Comparison of ENCODE assay signal across 15 cellular contexts in genomic region chr7:31076641-31077310, GRCh38. TPM values are rescaled to one million over a fixed set of nuclear protein-coding genes. Genes with fewer than 3 reads are reported as not detected.
DNase-seq lines count a peak whose midpoint lies in the region; ATAC-seq and TF ChIP-seq lines count a peak whose summit lies in the region.
"Had no signal": no experiment of that assay in that cellular context is flagged by ENCODE, and none has a peak within 500 bp of the region (broad histone marks: within the 10 kb centered on the region; RNA-seq: fewer than 3 reads in every experiment).

No MANE protein-coding gene starts in this region.

- ATAC-seq in GM18502 (IDR thresholded peaks at IDR 0.05; ENCODE audit: poor library complexity, unreplicated experiment), result no peak
- ATAC-seq: GM12878 had no signal

- in situ Hi-C loops in HAP-1 (cut with MboI; ENCODE audit: low sequenced_read_pairs), result no loop called here

- no peak for TF ChIP-seq CTCF in left ventricle myocardium inferior (IDR thresholded peaks at IDR 0.05; ENCODE audit: borderline replicate concordance)
- TF ChIP-seq CTCF in chondrocyte (IDR thresholded peaks at IDR 0.05), result no peak

- no peak overlapping the region for H3K4me3 Mint-ChIP-seq in chondrocyte (ENCODE audit: unreplicated experiment)
- H3K4me3 Mint-ChIP-seq: CD4-positive, alpha-beta memory T cell had no signal

- intact Hi-C loops in left ventricle myocardium inferior (cut with micrococcal nuclease), result no loop called here
- intact Hi-C loops in cardiac septum (cut with DNase I), result no loop called here

- no peak overlapping the region for H3K27ac ChIP-seq in left ventricle myocardium inferior (replicated peaks)
- H3K27ac ChIP-seq: C4-2B, HL-60 had no signal

- peaks cover 52% of the 10 kb centered on the region for H3K27me3 Mint-ChIP-seq in chondrocyte (ENCODE audit: low read depth)

- no peaks in the 10 kb centered on the region for H3K9me3 Mint-ChIP-seq in chondrocyte (ENCODE audit: low read depth)

- H3K4me1 ChIP-seq in left ventricle myocardium inferior, result peaks cover 15% of the 10 kb centered on the region
- H3K4me1 ChIP-seq in HAP-1, result no peaks in the 10 kb centered on the region
- H3K4me1 ChIP-seq: BE2C had no signal

- DNase-seq in left ventricle myocardium inferior, result peak; percentile 20
- DNase-seq in cardiac septum (ENCODE audit: low spot score), result no peak
- peak; percentile 72 for DNase-seq in chondrocyte (ENCODE audit: low spot score)
- DNase-seq in retina, result peak; percentile 43
- DNase-seq in HAP-1 (ENCODE audit: low spot score in 2 of 2), result no peak
- DNase-seq in Ammon's horn (ENCODE audit: low spot score), result no peak
- DNase-seq: BE2C; CD4-positive, alpha-beta memory T cell; DMS79; GOT3 had no signal

- H3K27me3 ChIP-seq in left ventricle myocardium inferior (ENCODE audit: low read depth) (peaks cover 37% of the 10 kb centered on the region), HAP-1 (ENCODE audit: low read depth) (peaks cover 7% of the 10 kb centered on the region; the same call in 1 of the 2 replicates)
- H3K27me3 ChIP-seq: BE2C had no signal

- H3K9me3 ChIP-seq in left ventricle myocardium inferior (replicated peaks) (no peaks in the 10 kb centered on the region), HAP-1 (no peaks in the 10 kb centered on the region)
- H3K9me3 ChIP-seq: BE2C had no signal

- H3K4me1 Mint-ChIP-seq in chondrocyte (ENCODE audit: low read depth), result no peaks in the 10 kb centered on the region
- H3K4me1 Mint-ChIP-seq: CD4-positive, alpha-beta memory T cell had no signal

- H3K4me3 ChIP-seq in left ventricle myocardium inferior, result no peak overlapping the region
- no peak overlapping the region for H3K4me3 ChIP-seq in HAP-1
- H3K4me3 ChIP-seq: GM12878 had no signal

- no peaks in the 10 kb centered on the region for H3K36me3 Mint-ChIP-seq in chondrocyte (ENCODE audit: low read depth)
- H3K36me3 Mint-ChIP-seq: CD4-positive, alpha-beta memory T cell had no signal

- H3K27ac Mint-ChIP-seq in chondrocyte (ENCODE audit: unreplicated experiment), result no peak overlapping the region
- H3K27ac Mint-ChIP-seq: CD4-positive, alpha-beta memory T cell had no signal

- H3K36me3 ChIP-seq in left ventricle myocardium inferior (no peaks in the 10 kb centered on the region), HAP-1 (replicated peaks) (no peaks in the 10 kb centered on the region)
- H3K36me3 ChIP-seq: BE2C had no signal

RNA-seq across cellular contexts. Expression of gene ADCYAP1R1, which starts 24.7 kb away (rescaled TPM):
- 2.5 TPM for total RNA-seq in left ventricle myocardium inferior
- total RNA-seq in cardiac septum, result 1.4 TPM
- not detected in 3 replicates for total RNA-seq in chondrocyte
- total RNA-seq: CD4-positive, alpha-beta memory T cell; G401; GM12878 had no signal

Comparison
In these comparisons a context has a peak if more than half of its experiments do, and no peak if none do; other contexts are left out.
1. DNase-seq: peak in left ventricle myocardium inferior (single experiment), chondrocyte (single experiment) and retina (single experiment); none in cardiac septum (single experiment), HAP-1 (0 of 2) and Ammon's horn (single experiment).